ENCODE assay signal across 11 cellular contexts in genomic region chr22:29782061-29782845, GRCh38. TPM values are rescaled to one million over a fixed set of nuclear protein-coding genes. Genes with fewer than 3 reads are reported as not detected.
DNase-seq lines count a peak whose midpoint lies in the region; ATAC-seq and TF ChIP-seq lines count a peak whose summit lies in the region.
"Had no signal": no experiment of that assay in that cellular context is flagged by ENCODE, and none has a peak within 500 bp of the region (broad histone marks: within the 10 kb centered on the region; RNA-seq: fewer than 3 reads in every experiment).

No MANE protein-coding gene starts in this region.

- H3K4me3 ChIP-seq in PC-3 (ENCODE audit: low read length) (no peak overlapping the region), thoracic aorta (no peak overlapping the region)

- no peak overlapping the region for H3K27ac Mint-ChIP-seq in activated T-helper 1 cell treated with anti-CD3 and anti-CD28 coated beads, Interleukin-12 subunit alpha, Interleukin-12 subunit beta, Interleukin-2, Interleukin-4 antibody, amounts not matched to agents 30 ng/mL and 10 ng/mL and 1 ng/mL, durations not matched to agents 14 hours and 24 hours and 36 hours

- H3K4me1 ChIP-seq in PC-3 (ENCODE audit: insufficient read depth, low read length) (peaks cover 44% of the 10 kb centered on the region), thoracic aorta (ENCODE audit: control insufficient read depth in 1 of 2, low read depth in 2 of 2) (peaks cover 13 to 18% of the 10 kb centered on the region in 2 donors)

- H3F3A ChIP-seq in PC-3 (ENCODE audit: low read length, unreplicated experiment) = no peaks in the 10 kb centered on the region

- H3K4me3 Mint-ChIP-seq in activated T-helper 1 cell treated with anti-CD3 and anti-CD28 coated beads, Interleukin-12 subunit alpha, Interleukin-12 subunit beta, Interleukin-2, Interleukin-4 antibody, amounts not matched to agents 30 ng/mL and 10 ng/mL and 1 ng/mL, durations not matched to agents 14 hours and 24 hours and 36 hours = no peak overlapping the region

- H3K4me2 ChIP-seq in PC-3 (ENCODE audit: low read length) = no peak overlapping the region

- no peaks in the 10 kb centered on the region for H3K9me3 Mint-ChIP-seq in activated T-helper 1 cell treated with anti-CD3 and anti-CD28 coated beads, Interleukin-12 subunit alpha, Interleukin-12 subunit beta, Interleukin-2, Interleukin-4 antibody, amounts not matched to agents 30 ng/mL and 10 ng/mL and 1 ng/mL, durations not matched to agents 14 hours and 24 hours and 36 hours

- TF ChIP-seq CTCF in PC-3 (conservative IDR thresholded peaks at IDR 0.05; ENCODE audit: low read depth, low read length) (no peak), thoracic aorta (IDR thresholded peaks at IDR 0.05) (no peak)

- H3K27me3 Mint-ChIP-seq in activated T-helper 1 cell treated with anti-CD3 and anti-CD28 coated beads, Interleukin-12 subunit alpha, Interleukin-12 subunit beta, Interleukin-2, Interleukin-4 antibody, amounts not matched to agents 30 ng/mL and 10 ng/mL and 1 ng/mL, durations not matched to agents 14 hours and 24 hours and 36 hours (ENCODE audit: insufficient read depth) = no peaks in the 10 kb centered on the region

- H3K9ac ChIP-seq in PC-3 (ENCODE audit: low read length) = no peak overlapping the region

- no peaks in the 10 kb centered on the region for H3K79me2 ChIP-seq in PC-3 (ENCODE audit: low read length)

- CTCF ChIA-PET in PC-3 (lab: Charles Lee) = no interaction called here

- no peaks in the 10 kb centered on the region for H3K4me1 Mint-ChIP-seq in activated T-helper 1 cell treated with anti-CD3 and anti-CD28 coated beads, Interleukin-12 subunit alpha, Interleukin-12 subunit beta, Interleukin-2, Interleukin-4 antibody, amounts not matched to agents 30 ng/mL and 10 ng/mL and 1 ng/mL, durations not matched to agents 14 hours and 24 hours and 36 hours (ENCODE audit: low read depth)

- no peak overlapping the region for H2AFZ ChIP-seq in PC-3 (ENCODE audit: low read length)

- no peaks in the 10 kb centered on the region for H4K20me1 ChIP-seq in PC-3 (ENCODE audit: low read length)

- ATAC-seq in PC-3 (peak; percentile 35), thoracic aorta (ENCODE audit: insufficient number of reproducible peaks, low FRiP score, low read depth) (no peak), HG03460 (IDR thresholded peaks at IDR 0.05; ENCODE audit: unreplicated experiment) (no peak)

- H3K9me3 ChIP-seq in PC-3 (ENCODE audit: low read length) = no peaks in the 10 kb centered on the region
- no peaks in the 10 kb centered on the region for H3K9me3 ChIP-seq in thoracic aorta

- POLR2A ChIA-PET in PC-3 (lab: Charles Lee; ENCODE audit: unreplicated experiment) = no interaction called here

- H3K36me3 ChIP-seq in PC-3 (ENCODE audit: low read depth, low read length) (no peaks in the 10 kb centered on the region), thoracic aorta (no peaks in the 10 kb centered on the region)

- intact Hi-C loops in PC-3 (cut with micrococcal nuclease) = no loop called here
- intact Hi-C loops in activated T-helper 1 cell treated with anti-CD3 and anti-CD28 coated beads, Interleukin-12 subunit alpha, Interleukin-12 subunit beta, Interleukin-2, Interleukin-4 antibody, amounts not matched to agents 30 ng/mL and 10 ng/mL and 1 ng/mL, durations not matched to agents 14 hours and 24 hours and 36 hours (cut with micrococcal nuclease) = no loop called here

- peak; percentile 21 for DNase-seq in PC-3
- no peak for DNase-seq in epithelial cell of prostate (ENCODE audit: low read depth, low spot score)
- peak; percentile 19 for DNase-seq in midbrain (lab: John Stamatoyannopoulos, UW)
- DNase-seq in thoracic aorta (ENCODE audit: low spot score) = no peak
- no peak for DNase-seq in COLO829 (ENCODE audit: low spot score)
- DNase-seq in Kasumi-1 (lab: John Stamatoyannopoulos, UW) = no peak
- DNase-seq in activated T-helper 1 cell treated with anti-CD3 and anti-CD28 coated beads, Interleukin-12 subunit alpha, Interleukin-12 subunit beta, Interleukin-2, Interleukin-4 antibody, amounts not matched to agents 30 ng/mL and 10 ng/mL and 1 ng/mL, durations not matched to agents 14 hours and 24 hours and 36 hours (ENCODE audit: low spot score) = no peak
- DNase-seq: activated naive CD4-positive, alpha-beta T cell; NCI-H2171 had no signal

- H3K27ac ChIP-seq in PC-3 (ENCODE audit: low read length) (peak overlapping the region; percentile 64), epithelial cell of prostate (peak overlapping the region; percentile 69), thoracic aorta (peak overlapping the region; percentile 12 to 66)
- H3K27ac ChIP-seq: HL-60 had no signal

- H3K9me2 ChIP-seq in PC-3 (replicated peaks; ENCODE audit: low read length) = no peaks in the 10 kb centered on the region

- H3K27me3 ChIP-seq in PC-3 (ENCODE audit: low read length) (no peaks in the 10 kb centered on the region), thoracic aorta (replicated peaks; ENCODE audit: insufficient read depth) (no peaks in the 10 kb centered on the region)

- BruUV-seq in PC-3 (replicated peaks; lab: Mats Ljungman, UMichigan) = no TSS peak

- H3K36me3 Mint-ChIP-seq in activated T-helper 1 cell treated with anti-CD3 and anti-CD28 coated beads, Interleukin-12 subunit alpha, Interleukin-12 subunit beta, Interleukin-2, Interleukin-4 antibody, amounts not matched to agents 30 ng/mL and 10 ng/mL and 1 ng/mL, durations not matched to agents 14 hours and 24 hours and 36 hours (ENCODE audit: low read depth) = peaks cover 3% of the 10 kb centered on the region

RNA-seq across cellular contexts. Expression of gene UQCR10, which starts 15.1 kb away (rescaled TPM):
- total RNA-seq in PC-3 (2014; rRNA removed) (116 and 196 TPM in 2 replicates), thoracic aorta (10 to 100 TPM; 12.2 to 43.1 TPM)
- total RNA-seq in activated T-helper 1 cell treated with anti-CD3 and anti-CD28 coated beads, Interleukin-12 subunit alpha, Interleukin-12 subunit beta, Interleukin-2, Interleukin-4 antibody, amounts not matched to agents 30 ng/mL and 10 ng/mL and 1 ng/mL, durations not matched to agents 14 hours and 24 hours and 36 hours = 89.4 and 96.5 TPM in 2 replicates

RNA-seq across cellular contexts. Expression of gene ZMAT5, which starts 15.4 kb away (rescaled TPM):
- total RNA-seq in PC-3 (2014; rRNA removed) = 24.2 and 37.7 TPM in 2 replicates
- total RNA-seq in thoracic aorta = 10 to 100 TPM; 11.0 to 26.8 TPM
- total RNA-seq in activated T-helper 1 cell treated with anti-CD3 and anti-CD28 coated beads, Interleukin-12 subunit alpha, Interleukin-12 subunit beta, Interleukin-2, Interleukin-4 antibody, amounts not matched to agents 30 ng/mL and 10 ng/mL and 1 ng/mL, durations not matched to agents 14 hours and 24 hours and 36 hours = 28.4 and 28.5 TPM in 2 replicates

RNA-seq across cellular contexts. Expression of gene ASCC2, which starts 55.8 kb away (rescaled TPM):
- total RNA-seq in PC-3 (2014; rRNA removed) (37.0 and 49.6 TPM in 2 replicates), thoracic aorta (10 to 100 TPM; 31.0 to 41.8 TPM)
- 84.5 and 90.9 TPM in 2 replicates for total RNA-seq in activated T-helper 1 cell treated with anti-CD3 and anti-CD28 coated beads, Interleukin-12 subunit alpha, Interleukin-12 subunit beta, Interleukin-2, Interleukin-4 antibody, amounts not matched to agents 30 ng/mL and 10 ng/mL and 1 ng/mL, durations not matched to agents 14 hours and 24 hours and 36 hours

Comparison
In these comparisons a context has a peak if more than half of its experiments do, and no peak if none do; other contexts are left out.
1. DNase-seq: peak in PC-3 (single experiment) and midbrain (single experiment); none in epithelial cell of prostate (single experiment), thoracic aorta (single experiment), COLO829 (single experiment), Kasumi-1 (0 of 2) and activated T-helper 1 cell treated with anti-CD3 and anti-CD28 coated beads, Interleukin-12 subunit alpha, Interleukin-12 subunit beta, Interleukin-2, Interleukin-4 antibody, amounts not matched to agents 30 ng/mL and 10 ng/mL and 1 ng/mL, durations not matched to agents 14 hours and 24 hours and 36 hours (single experiment).
2. Peak in every context shown above with its lines, with median percentiles within 50 percentile points of each other: H3K27ac ChIP-seq.